16 cellular contexts compared by ENCODE assay signal in the genomic region with DNA sequence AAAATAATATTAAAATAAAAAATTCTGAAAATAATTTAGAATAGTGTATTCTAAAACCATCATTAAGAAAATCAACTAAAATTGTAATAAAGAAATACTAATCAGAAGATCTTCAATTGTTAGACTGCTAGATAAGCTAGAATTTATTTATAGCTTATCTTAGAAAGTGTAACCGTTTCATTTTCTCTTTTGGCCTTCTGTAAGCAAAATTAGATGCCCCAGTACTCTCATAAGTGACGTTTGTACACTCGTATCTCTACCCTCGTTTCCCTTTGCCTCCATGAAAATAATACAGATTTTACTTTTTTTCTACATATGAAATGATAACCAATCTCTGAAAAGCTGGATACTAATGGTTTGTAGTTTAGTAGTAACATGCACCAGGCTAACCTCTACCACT. TPM values are rescaled to one million over a fixed set of nuclear protein-coding genes. Genes with fewer than 3 reads are reported as not detected.
A peak's percentile ranks its signal among the peaks of the same experiment; 100 is the strongest.
DNase-seq lines count a peak whose midpoint lies in the region; ATAC-seq and TF ChIP-seq lines count a peak whose summit lies in the region.
"Had no signal": no experiment of that assay in that cellular context is flagged by ENCODE, and none has a peak within 500 bp of the region (broad histone marks: within the 10 kb centered on the region; RNA-seq: fewer than 3 reads in every experiment).

No MANE protein-coding gene starts in this region.

- no peak overlapping the region for H3K23ac ChIP-seq in H9 (ENCODE audit: insufficient read length, low read depth, low read length)

- no peak overlapping the region for H3K4me3 Mint-ChIP-seq in H9
- H3K4me3 Mint-ChIP-seq: activated CD4-positive, alpha-beta memory T cell treated with anti-CD3 and anti-CD28 coated beads, Interleukin-2, amount 10 ng/mL, durations not matched to agents 7 days and 5 days had no signal

- H2AFZ ChIP-seq in H9 (ENCODE audit: low read length), result no peak overlapping the region

- H3K79me2 ChIP-seq in H9 (ENCODE audit: insufficient read depth, low read length), result peaks cover 9% of the 10 kb centered on the region; the same call in 1 of the 2 replicates

- no peak overlapping the region for H4K91ac ChIP-seq in H9 (ENCODE audit: insufficient read length, low read depth, low read length)

- H3K9ac ChIP-seq in H9 (ENCODE audit: extremely low read depth, insufficient read length, low read length), result no peak overlapping the region

- no peak overlapping the region for H2BK120ac ChIP-seq in H9 (ENCODE audit: low read depth, low read length, poor library complexity, severe bottlenecking)

- H4K5ac ChIP-seq in H9 (ENCODE audit: insufficient read length, low read depth, low read length), result no peak overlapping the region

- peak overlapping the region; percentile 28 for H3K27ac ChIP-seq in effector memory CD4-positive, alpha-beta T cell (ENCODE audit: insufficient read depth, low read length, poor library complexity, severe bottlenecking)
- H3K27ac ChIP-seq in H9 (ENCODE audit: insufficient read length, low read depth, low read length), result no peak overlapping the region
- H3K27ac ChIP-seq: epithelial cell of prostate, upper lobe of right lung had no signal

- H3K4me2 ChIP-seq in H9 (ENCODE audit: insufficient read depth, insufficient read length, low read length), result no peak overlapping the region

- no peak overlapping the region for H2BK12ac ChIP-seq in H9 (ENCODE audit: insufficient read length, low read depth, low read length)

- H4K8ac ChIP-seq in H9 (replicated peaks; ENCODE audit: insufficient read length, low read depth, low read length), result no peak overlapping the region

- no peaks in the 10 kb centered on the region for H3K27me3 ChIP-seq in effector memory CD4-positive, alpha-beta T cell (replicated peaks; ENCODE audit: control insufficient read depth, insufficient read depth, low read length, poor library complexity, severe bottlenecking)
- H3K27me3 ChIP-seq in H9 (ENCODE audit: insufficient read depth, low read length), result no peaks in the 10 kb centered on the region
- H3K27me3 ChIP-seq: upper lobe of right lung had no signal

- peaks cover 3 to 7% (median 5%) of the 10 kb centered on the region in 3 experiments; a peak in 5 of 7 replicates for H3K36me3 Mint-ChIP-seq in H9 (ENCODE audit: insufficient read depth in 1 of 3, low read depth in 3 of 3)

- no peaks in the 10 kb centered on the region for H3K9me3 ChIP-seq in effector memory CD4-positive, alpha-beta T cell (ENCODE audit: control insufficient read depth, low read length)
- H3K9me3 ChIP-seq in H9 (ENCODE audit: control insufficient read depth, low read depth, low read length), result no peaks in the 10 kb centered on the region
- H3K9me3 ChIP-seq: upper lobe of right lung had no signal

- no peak overlapping the region for H3K18ac ChIP-seq in H9 (ENCODE audit: insufficient read length, low read depth, low read length)

- H2BK5ac ChIP-seq in H9 (ENCODE audit: insufficient read length, low read length), result no peak overlapping the region

- H3K4ac ChIP-seq in H9 (ENCODE audit: low read depth, low read length), result no peak overlapping the region

- no peak overlapping the region for H3T11ph ChIP-seq in H9 (ENCODE audit: low read length)

- no peaks in the 10 kb centered on the region for H3K27me3 Mint-ChIP-seq in H9 (ENCODE audit: low read depth)
- H3K27me3 Mint-ChIP-seq: activated CD4-positive, alpha-beta memory T cell treated with anti-CD3 and anti-CD28 coated beads, Interleukin-2, amount 10 ng/mL, durations not matched to agents 7 days and 5 days; progenitor cell of endocrine pancreas had no signal

- H2BK15ac ChIP-seq in H9 (ENCODE audit: low read depth, low read length), result no peak overlapping the region

- DNase-seq in effector memory CD4-positive, alpha-beta T cell, result no peak
- no peak for DNase-seq in NCI-H82 (lab: John Stamatoyannopoulos, UW)
- no peak for DNase-seq in NCI-H2227 (lab: John Stamatoyannopoulos, UW; ENCODE audit: unreplicated experiment)
- no peak for DNase-seq in H9
- DNase-seq: activated CD4-positive, alpha-beta memory T cell treated with anti-CD3 and anti-CD28 coated beads, Interleukin-2, amount 10 ng/mL, durations not matched to agents 7 days and 5 days; anterior cingulate cortex; NCI-H2171 treated with DMSO at 0.1 percent for 48 hours; SHP77; upper lobe of right lung had no signal

- H3K27ac Mint-ChIP-seq in H9, result no peak overlapping the region
- H3K27ac Mint-ChIP-seq: activated CD4-positive, alpha-beta memory T cell treated with anti-CD3 and anti-CD28 coated beads, Interleukin-2, amount 10 ng/mL, durations not matched to agents 7 days and 5 days; progenitor cell of endocrine pancreas had no signal

- no CpG with 5 or more reads among the region's 4 CpGs for WGBS in H9 (ENCODE audit: extremely low coverage, insufficient read length, low lambda C conversion rate)

- no peak overlapping the region for H3K56ac ChIP-seq in H9 (ENCODE audit: insufficient read length, low read depth, low read length)

- peak; percentile 52 for ATAC-seq in GM18498 (IDR thresholded peaks at IDR 0.05; ENCODE audit: unreplicated experiment)
- ATAC-seq in GM21367 (IDR thresholded peaks at IDR 0.05; ENCODE audit: unreplicated experiment), result peak; percentile 47
- peak; percentile 60 for ATAC-seq in HG03159 (IDR thresholded peaks at IDR 0.05; ENCODE audit: unreplicated experiment)
- ATAC-seq in esophagus mucosa, result no peak
- ATAC-seq: HepG2, upper lobe of right lung had no signal

- H4K20me1 ChIP-seq in H9 (ENCODE audit: control insufficient read depth, insufficient read depth, insufficient read length), result no peaks in the 10 kb centered on the region

- H3K14ac ChIP-seq in H9 (ENCODE audit: insufficient read depth, low read length), result no peak overlapping the region

- H2BK20ac ChIP-seq in H9 (ENCODE audit: low read depth, low read length, poor library complexity, severe bottlenecking), result no peak overlapping the region

- H3K4me1 Mint-ChIP-seq in H9, result peaks cover 5 to 6% of the 10 kb centered on the region in 2 experiments

- H3K79me1 ChIP-seq in H9 (ENCODE audit: insufficient read depth, low read depth, low read length, poor library complexity, severe bottlenecking), result no peaks in the 10 kb centered on the region

- no peak overlapping the region for H2AK5ac ChIP-seq in H9 (ENCODE audit: insufficient read length, low read length)

- H3K4me1 ChIP-seq in effector memory CD4-positive, alpha-beta T cell (ENCODE audit: control insufficient read depth, insufficient read depth, low read length, poor library complexity, severe bottlenecking), result peaks cover 14% of the 10 kb centered on the region
- no peaks in the 10 kb centered on the region; the same call in 1 of the 2 replicates for H3K4me1 ChIP-seq in H9 (ENCODE audit: insufficient read depth, low read length)

- H3K9me3 Mint-ChIP-seq in H9, result no peaks in the 10 kb centered on the region
- H3K9me3 Mint-ChIP-seq: activated CD4-positive, alpha-beta memory T cell treated with anti-CD3 and anti-CD28 coated beads, Interleukin-2, amount 10 ng/mL, durations not matched to agents 7 days and 5 days had no signal

- no peak for TF ChIP-seq CTCF in H9 (conservative IDR thresholded peaks at IDR 0.05)

- no peaks in the 10 kb centered on the region for H3K23me2 ChIP-seq in H9 (ENCODE audit: insufficient read length, low read depth, low read length, poor library complexity, severe bottlenecking)

- H3K4me3 ChIP-seq in effector memory CD4-positive, alpha-beta T cell (ENCODE audit: insufficient read depth, low read depth, low read length, poor library complexity, severe bottlenecking), result no peak overlapping the region
- H3K4me3 ChIP-seq: upper lobe of right lung had no signal

- H3K36me3 ChIP-seq in effector memory CD4-positive, alpha-beta T cell (ENCODE audit: control insufficient read depth, insufficient read depth, low read length), result no peaks in the 10 kb centered on the region
- H3K36me3 ChIP-seq: upper lobe of right lung had no signal

RNA-seq across cellular contexts. Expression of gene DSE, which starts 19.8 kb away (rescaled TPM):
- total RNA-seq in esophagus mucosa, result 32.7 TPM
- total RNA-seq in H9 (2021), result 41.5 and 45.6 TPM in 2 replicates
